In the genomic region with DNA sequence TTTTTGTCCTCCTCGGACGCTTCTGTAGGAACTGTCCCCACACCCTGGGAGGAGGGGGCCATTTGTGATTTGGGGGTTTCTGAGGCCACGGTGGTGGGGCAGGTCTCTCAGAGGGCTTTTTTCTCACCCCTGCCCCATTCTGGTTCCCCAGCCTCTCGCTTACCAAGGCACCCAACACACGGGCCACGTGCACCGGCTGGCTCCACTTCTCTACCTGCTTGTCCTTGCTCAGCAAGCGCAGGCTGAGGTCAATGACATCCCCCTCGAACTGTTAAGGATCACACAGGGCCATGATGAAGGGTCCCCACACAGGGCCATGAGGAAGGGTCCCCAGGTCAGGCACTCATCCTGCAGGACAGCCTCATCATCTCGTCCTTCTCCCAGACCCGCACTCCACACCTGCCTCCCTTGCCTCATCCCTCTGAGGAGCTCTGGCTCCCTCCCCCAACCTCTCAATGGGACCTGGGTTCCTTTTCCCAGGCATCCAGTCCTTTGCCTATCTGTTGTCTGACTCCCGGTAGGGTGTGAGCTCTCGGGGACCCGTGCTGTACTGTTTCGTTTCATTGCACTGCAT, we compare ENCODE assay signal across 1 cellular context.
TF ChIP-seq lines count a peak whose summit lies in the region.

No MANE protein-coding gene starts in this region.

TF ChIP-seq in K562, 482 proteins besides CTCF, POLR2A, EP300 and RAD21:
- TF ChIP-seq ZNF263 (CRISPR knock-in tag; IDR thresholded peaks at IDR 0.05; ENCODE audit: borderline replicate concordance) (no peak), TARDBP (IDR thresholded peaks at IDR 0.05) (no peak), TOE1 (IDR thresholded peaks at IDR 0.05; ENCODE audit: borderline replicate concordance) (no peak), TOE1 (CRISPR knock-in tag; IDR thresholded peaks at IDR 0.05; ENCODE audit: borderline replicate concordance, low read depth) (no peak), PCBP2 (IDR thresholded peaks at IDR 0.05; ENCODE audit: low read depth, low read length, poor library complexity, severe bottlenecking) (no peak), SOX6 (IDR thresholded peaks at IDR 0.05) (no peak), CCAR2 (IDR thresholded peaks at IDR 0.05; ENCODE audit: low read depth, low read length) (no peak), DIDO1 (tag; IDR thresholded peaks at IDR 0.05; ENCODE audit: low read depth) (no peak), ZNF561 (CRISPR knock-in tag; conservative IDR thresholded peaks at IDR 0.05) (no peak), RAD51 (IDR thresholded peaks at IDR 0.05; ENCODE audit: borderline replicate concordance, low read depth) (no peak), SMAD1 (IDR thresholded peaks at IDR 0.05; ENCODE audit: low read depth, low read length, partially characterized antibody) (no peak), FOXJ2 (tag; IDR thresholded peaks at IDR 0.05) (no peak), PHTF2 (CRISPR knock-in tag; IDR thresholded peaks at IDR 0.05) (no peak), ZNF146 (CRISPR knock-in tag; IDR thresholded peaks at IDR 0.05; ENCODE audit: unreplicated experiment) (no peak), RFX5 (IDR thresholded peaks at IDR 0.05; ENCODE audit: low read depth, low read length) (no peak), TSC22D4 (tag; IDR thresholded peaks at IDR 0.05) (no peak), ZNF584 (CRISPR knock-in tag; IDR thresholded peaks at IDR 0.05; ENCODE audit: low read depth) (no peak)
- TF ChIP-seq, protein P1, sequence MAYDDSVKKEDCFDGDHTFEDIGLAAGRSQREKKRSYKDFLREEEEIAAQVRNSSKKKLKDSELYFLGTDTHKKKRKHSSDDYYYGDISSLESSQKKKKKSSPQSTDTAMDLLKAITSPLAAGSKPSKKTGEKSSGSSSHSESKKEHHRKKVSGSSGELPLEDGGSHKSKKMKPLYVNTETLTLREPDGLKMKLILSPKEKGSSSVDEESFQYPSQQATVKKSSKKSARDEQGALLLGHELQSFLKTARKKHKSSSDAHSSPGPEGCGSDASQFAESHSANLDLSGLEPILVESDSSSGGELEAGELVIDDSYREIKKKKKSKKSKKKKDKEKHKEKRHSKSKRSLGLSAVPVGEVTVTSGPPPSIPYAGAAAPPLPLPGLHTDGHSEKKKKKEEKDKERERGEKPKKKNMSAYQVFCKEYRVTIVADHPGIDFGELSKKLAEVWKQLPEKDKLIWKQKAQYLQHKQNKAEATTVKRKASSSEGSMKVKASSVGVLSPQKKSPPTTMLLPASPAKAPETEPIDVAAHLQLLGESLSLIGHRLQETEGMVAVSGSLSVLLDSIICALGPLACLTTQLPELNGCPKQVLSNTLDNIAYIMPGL (CRISPR knock-in tag; IDR thresholded peaks at IDR 0.05): no peak
- TF ChIP-seq, protein P2, sequence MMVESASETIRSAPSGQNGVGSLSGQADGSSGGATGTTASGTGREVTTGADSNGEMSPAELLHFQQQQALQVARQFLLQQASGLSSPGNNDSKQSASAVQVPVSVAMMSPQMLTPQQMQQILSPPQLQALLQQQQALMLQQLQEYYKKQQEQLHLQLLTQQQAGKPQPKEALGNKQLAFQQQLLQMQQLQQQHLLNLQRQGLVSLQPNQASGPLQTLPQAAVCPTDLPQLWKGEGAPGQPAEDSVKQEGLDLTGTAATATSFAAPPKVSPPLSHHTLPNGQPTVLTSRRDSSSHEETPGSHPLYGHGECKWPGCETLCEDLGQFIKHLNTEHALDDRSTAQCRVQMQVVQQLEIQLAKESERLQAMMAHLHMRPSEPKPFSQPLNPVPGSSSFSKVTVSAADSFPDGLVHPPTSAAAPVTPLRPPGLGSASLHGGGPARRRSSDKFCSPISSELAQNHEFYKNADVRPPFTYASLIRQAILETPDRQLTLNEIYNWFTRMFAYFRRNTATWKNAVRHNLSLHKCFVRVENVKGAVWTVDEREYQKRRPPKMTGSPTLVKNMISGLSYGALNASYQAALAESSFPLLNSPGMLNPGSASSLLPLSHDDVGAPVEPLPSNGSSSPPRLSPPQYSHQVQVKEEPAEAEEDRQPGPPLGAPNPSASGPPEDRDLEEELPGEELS (CRISPR knock-in tag; IDR thresholded peaks at IDR 0.05; ENCODE audit: borderline replicate concordance): no peak
- TF ChIP-seq, protein P3, sequence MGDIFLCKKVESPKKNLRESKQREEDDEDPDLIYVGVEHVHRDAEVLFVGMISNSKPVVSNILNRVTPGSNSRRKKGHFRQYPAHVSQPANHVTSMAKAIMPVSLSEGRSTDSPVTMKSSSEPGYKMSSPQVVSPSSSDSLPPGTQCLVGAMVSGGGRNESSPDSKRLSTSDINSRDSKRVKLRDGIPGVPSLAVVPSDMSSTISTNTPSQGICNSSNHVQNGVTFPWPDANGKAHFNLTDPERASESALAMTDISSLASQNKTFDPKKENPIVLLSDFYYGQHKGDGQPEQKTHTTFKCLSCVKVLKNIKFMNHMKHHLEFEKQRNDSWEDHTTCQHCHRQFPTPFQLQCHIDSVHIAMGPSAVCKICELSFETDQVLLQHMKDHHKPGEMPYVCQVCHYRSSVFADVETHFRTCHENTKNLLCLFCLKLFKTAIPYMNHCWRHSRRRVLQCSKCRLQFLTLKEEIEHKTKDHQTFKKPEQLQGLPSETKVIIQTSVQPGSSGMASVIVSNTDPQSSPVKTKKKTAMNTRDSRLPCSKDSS (IDR thresholded peaks at IDR 0.05; ENCODE audit: low read depth, partially characterized antibody): no peak
